ENCODE assay signal across 29 cellular contexts in the genomic region with DNA sequence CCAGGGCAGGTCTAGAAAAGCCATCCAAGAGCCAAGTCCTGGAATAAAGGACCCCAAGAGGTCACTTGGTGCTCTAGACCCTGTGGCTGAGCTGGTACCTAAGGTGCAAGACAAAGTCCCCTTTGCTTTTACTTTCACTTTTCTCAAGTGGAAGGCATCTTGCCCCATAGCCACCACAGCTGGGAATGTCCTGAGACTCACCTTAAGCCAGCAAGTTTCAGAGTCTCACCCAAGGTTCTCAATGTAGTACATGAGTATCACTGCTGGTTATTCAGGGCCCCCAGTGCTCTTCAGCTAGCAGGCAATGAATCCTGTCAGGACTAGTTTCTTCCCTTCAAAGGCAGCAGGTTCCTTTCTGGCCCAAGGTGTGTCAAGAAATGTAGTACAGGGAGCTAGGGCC.
"Had no signal": no experiment of that assay in that cellular context is flagged by ENCODE, and none has a peak within 500 bp of the region (broad histone marks: within the 10 kb centered on the region; RNA-seq: fewer than 3 reads in every experiment).

No MANE protein-coding gene starts in this region.

- H3K9me3 ChIP-seq: esophagus muscularis mucosa, right lobe of liver, suprapubic skin, transverse colon, upper lobe of right lung had no signal

- H3K79me2 ChIP-seq: parathyroid adenoma had no signal

- FAIRE-seq: islet of Langerhans had no signal

- H3K27me3 Mint-ChIP-seq: progenitor cell of endocrine pancreas; stimulated activated naive CD8-positive, alpha-beta T cell treated with anti-CD3 and anti-CD28 coated beads, Interleukin-15, amount 100 ng/mL, for 72 hours had no signal

- H3K4me2 ChIP-seq: neural progenitor cell, smooth muscle cell had no signal

- H3K36me3 ChIP-seq: esophagus muscularis mucosa, heart right ventricle, left lung, neural progenitor cell, right lobe of liver, suprapubic skin, transverse colon, upper lobe of right lung, uterus had no signal

- H3K36me3 Mint-ChIP-seq: mesothelial cell of epicardium had no signal

- H3K9ac ChIP-seq: neural progenitor cell, parathyroid adenoma had no signal

- H3K4me3 ChIP-seq: dorsolateral prefrontal cortex, esophagus muscularis mucosa, heart right ventricle, left lung, neural progenitor cell, right lobe of liver, smooth muscle cell, suprapubic skin, transverse colon, upper lobe of right lung, uterus had no signal

- H3K27ac ChIP-seq: dorsolateral prefrontal cortex, esophagus muscularis mucosa, heart right ventricle, left lung, neural progenitor cell, parathyroid adenoma, right lobe of liver, suprapubic skin, transverse colon, upper lobe of right lung, uterus had no signal

- H3K4me1 ChIP-seq: esophagus muscularis mucosa, heart right ventricle, left lung, neural progenitor cell, parathyroid adenoma, right lobe of liver, suprapubic skin, transverse colon, upper lobe of right lung, uterus had no signal

- H3K27ac Mint-ChIP-seq: mesothelial cell of epicardium; naive thymus-derived CD4-positive, alpha-beta T cell; nephron; neural progenitor cell; progenitor cell of endocrine pancreas had no signal

- ATAC-seq: heart right ventricle; left cardiac atrium; left lung; naive thymus-derived CD4-positive, alpha-beta T cell; right lobe of liver; stimulated activated naive CD8-positive, alpha-beta T cell treated with anti-CD3 and anti-CD28 coated beads, Interleukin-15, amount 100 ng/mL, for 72 hours; upper lobe of right lung had no signal

- DNase-seq: dorsolateral prefrontal cortex; effector CD4-positive, alpha-beta T cell; foreskin melanocyte; glutamatergic neuron; heart right ventricle; hippocampal formation; left cardiac atrium; left lung; mesenchymal stem cell; naive thymus-derived CD4-positive, alpha-beta T cell; right lobe of liver; stimulated activated CD4-positive, alpha-beta T cell treated with anti-CD3 and anti-CD28 coated beads, Interleukin-12 subunit alpha, Interleukin-12 subunit beta, amount 100 ng/mL, for 4 hours; stimulated activated CD4-positive, alpha-beta T cell treated with anti-CD3 and anti-CD28 coated beads, Interleukin-1b, Interleukin-23, amount 100 ng/mL, for 48 hours; stimulated activated CD4-positive, alpha-beta T cell treated with anti-CD3 and anti-CD28 coated beads, Interleukin-4, amount 100 ng/mL, for 1 hour; stimulated activated CD8-positive, alpha-beta memory T cell treated with anti-CD3 and anti-CD28 coated beads, Interleukin-4, amount 100 ng/mL, for 48 hours; stimulated activated naive CD4-positive, alpha-beta T cell; stimulated activated naive CD8-positive, alpha-beta T cell treated with anti-CD3 and anti-CD28 coated beads, Interleukin-15, amount 100 ng/mL, for 72 hours; transverse colon; upper lobe of right lung; uterus had no signal

- H3K4me1 Mint-ChIP-seq: mesothelial cell of epicardium, nephron had no signal

- H3K27me3 ChIP-seq: dorsolateral prefrontal cortex, esophagus muscularis mucosa, heart right ventricle, left lung, neural progenitor cell, right lobe of liver, suprapubic skin, transverse colon, upper lobe of right lung, uterus had no signal

- H2AFZ ChIP-seq: neural progenitor cell, parathyroid adenoma had no signal

- H3K4me3 Mint-ChIP-seq: mesothelial cell of epicardium; naive thymus-derived CD4-positive, alpha-beta T cell; nephron; neural progenitor cell; stimulated activated naive CD8-positive, alpha-beta T cell treated with anti-CD3 and anti-CD28 coated beads, Interleukin-15, amount 100 ng/mL, for 72 hours had no signal
